Comparison of ENCODE assay signal across 8 cellular contexts in genomic region chr14:77023001-77023996, GRCh38. TPM values are rescaled to one million over a fixed set of nuclear protein-coding genes. Genes with fewer than 3 reads are reported as not detected.
DNase-seq lines count a peak whose midpoint lies in the region; ATAC-seq and TF ChIP-seq lines count a peak whose summit lies in the region.

No MANE protein-coding gene starts in this region.

- POLR2A ChIA-PET in activated CD4-positive, alpha-beta memory T cell treated with anti-CD3 and anti-CD28 coated beads for 36 hours (lab: Charles Lee), result interaction anchor here (0.5 to 1.4 kb wide), 11 partner anchors 11 to 94 kb away, joined by 3 to 14 read pairs (median 3); no protein-coding TSS in a partner anchor

- H3K9me3 ChIP-seq in ovary, result no peaks in the 10 kb centered on the region

- no peaks in the 10 kb centered on the region for H3K27me3 ChIP-seq in ovary

- WGBS in ovary, 3 donors, result 8 to 13% (median 9%) methylated on average over 17 of the region's 17 CpGs

- H3K9me3 Mint-ChIP-seq in activated CD4-positive, alpha-beta memory T cell treated with anti-CD3 and anti-CD28 coated beads for 36 hours, result no peaks in the 10 kb centered on the region

- CTCF ChIA-PET in activated CD4-positive, alpha-beta memory T cell treated with anti-CD3 and anti-CD28 coated beads for 36 hours (lab: Charles Lee), result interaction anchor here (0.8 to 4.8 kb wide), 16 partner anchors 9 to 150 kb away, joined by 3 to 37 read pairs (median 5); no protein-coding TSS in a partner anchor

- no peak for ATAC-seq in HG02938 (IDR thresholded peaks at IDR 0.05; ENCODE audit: unreplicated experiment)

- no peaks in the 10 kb centered on the region for H3K27me3 Mint-ChIP-seq in activated CD4-positive, alpha-beta memory T cell treated with anti-CD3 and anti-CD28 coated beads for 36 hours

- no peak for DNase-seq in AG09319 (ENCODE audit: extremely low read depth, low read depth)
- peak; percentile 94 for DNase-seq in HuH-7.5 (ENCODE audit: low spot score)
- peak; percentile 79 for DNase-seq in activated CD4-positive, alpha-beta memory T cell treated with anti-CD3 and anti-CD28 coated beads for 36 hours
- DNase-seq in fibroblast of the aortic adventitia (ENCODE audit: low read depth), result peak; percentile 55
- DNase-seq in ovary, result peak; percentile 75 to 78 (median 77)
- no peak for DNase-seq in NCI-H1930 (lab: John Stamatoyannopoulos, UW)
- DNase-seq in KG1 (lab: John Stamatoyannopoulos, UW), result no peak

- H3K4me3 ChIP-seq in fibroblast of the aortic adventitia (ENCODE audit: low read depth, low read length) (peak overlapping the region; percentile 38), ovary (peak overlapping the region; percentile 85)

- TF ChIP-seq CTCF in AG09319 (IDR thresholded peaks at IDR 0.05; ENCODE audit: low read depth, low read length) (peak; percentile 32), fibroblast of the aortic adventitia (IDR thresholded peaks at IDR 0.05; ENCODE audit: insufficient read depth, low read length) (peak; percentile 48), ovary (IDR thresholded peaks at IDR 0.05) (peak in 2 of 3 donors; percentile 55 to 63)

- TF ChIP-seq POLR2A in ovary (IDR thresholded peaks at IDR 0.05), result no peak

- H3K27ac ChIP-seq in ovary, result peak overlapping the region; percentile 54 to 87

- H3K36me3 Mint-ChIP-seq in activated CD4-positive, alpha-beta memory T cell treated with anti-CD3 and anti-CD28 coated beads for 36 hours, result peaks cover 24% of the 10 kb centered on the region

- H3K4me3 Mint-ChIP-seq in activated CD4-positive, alpha-beta memory T cell treated with anti-CD3 and anti-CD28 coated beads for 36 hours, result peak overlapping the region; percentile 58

- TF ChIP-seq EP300 in ovary (IDR thresholded peaks at IDR 0.05), result no peak

- no peaks in the 10 kb centered on the region for H3K36me3 ChIP-seq in ovary

- peaks cover 44% of the 10 kb centered on the region for H3K4me1 Mint-ChIP-seq in activated CD4-positive, alpha-beta memory T cell treated with anti-CD3 and anti-CD28 coated beads for 36 hours (ENCODE audit: low read depth)

- peak overlapping the region; percentile 87 for H3K27ac Mint-ChIP-seq in activated CD4-positive, alpha-beta memory T cell treated with anti-CD3 and anti-CD28 coated beads for 36 hours

- H3K4me1 ChIP-seq in ovary (ENCODE audit: insufficient read depth), result peaks cover 2% of the 10 kb centered on the region

- intact Hi-C loops in activated CD4-positive, alpha-beta memory T cell treated with anti-CD3 and anti-CD28 coated beads for 36 hours (cut with micrococcal nuclease), result loop anchor here (2.0 kb wide), 3 partner anchors 18 to 280 kb away; no protein-coding TSS in a partner anchor
- intact Hi-C loops in ovary (cut with DNase I), result loop anchor here in 1 of 4 donors (10.0 kb wide), 1 partner anchor 108 kb away; no protein-coding TSS in a partner anchor

RNA-seq across cellular contexts. Expression of gene IRF2BPL, which starts 5.2 kb away (rescaled TPM):
- total RNA-seq in activated CD4-positive, alpha-beta memory T cell treated with anti-CD3 and anti-CD28 coated beads for 36 hours, result 10 to 100 TPM; 38.5 to 41.1 TPM
- total RNA-seq in fibroblast of the aortic adventitia (ENCODE audit: low replicate concordance) (21.6 and 25.8 TPM in 2 replicates), ovary (100 to 1,000 TPM in 2 of 7 donors, 10 to 100 TPM in 5; 52.2 to 126 (median 78.4) TPM)
- polyA plus RNA-seq in ovary, result 10 to 100 TPM; 14.1 to 35.0 TPM

Comparison
In these comparisons a context has a peak if more than half of its experiments do, and no peak if none do; other contexts are left out.
1. DNase-seq: peak in HuH-7.5 (single experiment), activated CD4-positive, alpha-beta memory T cell treated with anti-CD3 and anti-CD28 coated beads for 36 hours (single experiment), fibroblast of the aortic adventitia (single experiment) and ovary (5 of 5); none in AG09319 (single experiment), NCI-H1930 (0 of 2) and KG1 (single experiment).
2. Peak in every context shown above with its lines, with median percentiles within 50 percentile points of each other: CTCF ChIP-seq.